Comparison of ENCODE assay signal across 17 cellular contexts in genomic region chr11:11171285-11171684, GRCh38.
DNase-seq lines count a peak whose midpoint lies in the region; ATAC-seq, FAIRE-seq and TF ChIP-seq lines count a peak whose summit lies in the region.
"Had no signal": no experiment of that assay in that cellular context is flagged by ENCODE, and none has a peak within 500 bp of the region (broad histone marks: within the 10 kb centered on the region; RNA-seq: fewer than 3 reads in every experiment).

No MANE protein-coding gene starts in this region.

- peaks cover 13% of the 10 kb centered on the region for H3K4me1 ChIP-seq in adipocyte (ENCODE audit: control insufficient read depth, insufficient read depth, low read length)
- peaks cover 6 to 23% (median 22%) of the 10 kb centered on the region in 3 donors for H3K4me1 ChIP-seq in skeletal muscle tissue (ENCODE audit: control insufficient read depth in 3 of 3, insufficient read depth in 3 of 3, low read length in 3 of 3)
- H3K4me1 ChIP-seq: pancreas had no signal

- TF ChIP-seq POLR2A in GM12892 (IDR thresholded peaks at IDR 0.05; ENCODE audit: low read depth, low read length) = no peak

- intact Hi-C loops in left cardiac atrium (cut with DNase I) = no loop called here

- H3K9me3 ChIP-seq in adipocyte (ENCODE audit: control insufficient read depth, low read length) (peaks cover 5% of the 10 kb centered on the region), skeletal muscle tissue (ENCODE audit: control insufficient read depth in 3 of 3, low read length in 3 of 3) (no peaks in the 10 kb centered on the region)
- H3K9me3 ChIP-seq: pancreas had no signal

- H3K27me3 Mint-ChIP-seq in endothelial cell (ENCODE audit: unreplicated experiment) = peaks cover 2% of the 10 kb centered on the region
- H3K27me3 Mint-ChIP-seq: activated naive CD4-positive, alpha-beta T cell treated with anti-CD3 and anti-CD28 coated beads, Interleukin-2, amount 50 U/mL, for 24 hours had no signal

- H3K4me3 ChIP-seq in adipocyte (ENCODE audit: low read length) = no peak overlapping the region
- peak overlapping the region in 1 of 3 donors; percentile 22 for H3K4me3 ChIP-seq in skeletal muscle tissue (ENCODE audit: low read length in 3 of 3)
- H3K4me3 ChIP-seq: pancreas had no signal

- peak; percentile 73 to 84 for ATAC-seq in left cardiac atrium
- ATAC-seq: pancreas had no signal

- peak overlapping the region; percentile 79 for H3K27ac ChIP-seq in skeletal muscle tissue (ENCODE audit: low read depth, low read length)
- H3K27ac ChIP-seq: pancreas had no signal

- H3K36me3 ChIP-seq in adipocyte (ENCODE audit: control insufficient read depth, insufficient read depth, low read length, severe bottlenecking) (no peaks in the 10 kb centered on the region), skeletal muscle tissue (ENCODE audit: control insufficient read depth in 3 of 3, insufficient read depth in 3 of 3, low read length in 3 of 3) (no peaks in the 10 kb centered on the region)
- H3K36me3 ChIP-seq: pancreas had no signal

- peaks cover 21% of the 10 kb centered on the region for H3K27me3 ChIP-seq in adipocyte (replicated peaks; ENCODE audit: control insufficient read depth, insufficient read depth, low read length)
- no peaks in the 10 kb centered on the region for H3K27me3 ChIP-seq in skeletal muscle tissue (ENCODE audit: control insufficient read depth in 3 of 3, insufficient read depth in 3 of 3, low read length in 3 of 3)
- H3K27me3 ChIP-seq: pancreas had no signal

- DNase-seq in GM12892 (ENCODE audit: insufficient read length) (no peak), adipocyte (ENCODE audit: low read depth) (peak; percentile 33), left cardiac atrium (no peak), NCI-H446 treated with DMSO at 0.1 percent for 48 hours (lab: John Stamatoyannopoulos, UW) (no peak), endothelial cell (ENCODE audit: low spot score) (no peak)
- no peak for DNase-seq in activated CD4-positive, alpha-beta T cell treated with anti-CD3 and anti-CD28 coated beads for 1 hour
- DNase-seq in stimulated activated CD4-positive, alpha-beta T cell treated with anti-CD3 and anti-CD28 coated beads, Interleukin-2, amount 100 ng/mL, for 48 hours = no peak
- DNase-seq: islet precursor cell; midbrain; pancreas; SHP77; stimulated activated CD4-positive, alpha-beta T cell treated with anti-CD3 and anti-CD28 coated beads, Interleukin-12 subunit alpha, Interleukin-12 subunit beta, amount 100 ng/mL, for 4 hours; T1000 had no signal

- no peaks in the 10 kb centered on the region for H3K9me3 Mint-ChIP-seq in endothelial cell (ENCODE audit: unreplicated experiment)
- H3K9me3 Mint-ChIP-seq: activated naive CD4-positive, alpha-beta T cell treated with anti-CD3 and anti-CD28 coated beads, Interleukin-2, amount 50 U/mL, for 24 hours had no signal

- FAIRE-seq in GM12892 (lab: Jason Lieb, UNC) = peak; percentile 79
- FAIRE-seq: endometrium, pancreas had no signal

- no peak for TF ChIP-seq CTCF in endothelial cell (IDR thresholded peaks at IDR 0.05; ENCODE audit: unreplicated experiment)

- H3K4me3 Mint-ChIP-seq in endothelial cell (ENCODE audit: unreplicated experiment) = no peak overlapping the region
- H3K4me3 Mint-ChIP-seq: activated naive CD4-positive, alpha-beta T cell treated with anti-CD3 and anti-CD28 coated beads, Interleukin-2, amount 50 U/mL, for 24 hours; B cell had no signal

- H3K9ac ChIP-seq in adipocyte (ENCODE audit: low read length) (no peak overlapping the region), skeletal muscle tissue (ENCODE audit: low read depth in 1 of 3, low read length in 3 of 3) (peak overlapping the region in 2 of 3 donors; percentile 24 to 68)

- peaks cover 11% of the 10 kb centered on the region for H3K4me1 Mint-ChIP-seq in endothelial cell (ENCODE audit: unreplicated experiment)
- H3K4me1 Mint-ChIP-seq: B cell had no signal

- H3K27ac Mint-ChIP-seq in endothelial cell (ENCODE audit: unreplicated experiment) = no peak overlapping the region
- H3K27ac Mint-ChIP-seq: activated naive CD4-positive, alpha-beta T cell treated with anti-CD3 and anti-CD28 coated beads, Interleukin-2, amount 50 U/mL, for 24 hours; B cell had no signal

- no peaks in the 10 kb centered on the region for H3K36me3 Mint-ChIP-seq in endothelial cell (ENCODE audit: low read depth, unreplicated experiment)
- H3K36me3 Mint-ChIP-seq: activated naive CD4-positive, alpha-beta T cell treated with anti-CD3 and anti-CD28 coated beads, Interleukin-2, amount 50 U/mL, for 24 hours had no signal
